Comparison of ENCODE assay signal across 33 cellular contexts in genomic region chr1:195200772-195201171, GRCh38.
"Had no signal": no experiment of that assay in that cellular context is flagged by ENCODE, and none has a peak within 500 bp of the region (broad histone marks: within the 10 kb centered on the region; RNA-seq: fewer than 3 reads in every experiment).

No MANE protein-coding gene starts in this region.

- H3K27me3 ChIP-seq: adrenal gland, body of pancreas, esophagus muscularis mucosa, foreskin keratinocyte, gastrocnemius medialis, heart left ventricle had no signal

- H3K4me1 ChIP-seq: adrenal gland, body of pancreas, esophagus muscularis mucosa, foreskin keratinocyte, gastrocnemius medialis, heart left ventricle had no signal

- DNase-seq: activated CD4-positive, alpha-beta memory T cell treated with anti-CD3 and anti-CD28 coated beads for 36 hours; activated CD4-positive, alpha-beta T cell treated with anti-CD3 and anti-CD28 coated beads for 36 hours; activated CD4-positive, alpha-beta T cell treated with anti-CD3 and anti-CD28 coated beads, Interleukin-2, amount 10 ng/mL, durations not matched to agents 24 days and 14 days; activated CD4-positive, CD25-positive, alpha-beta regulatory T cell; activated CD4-positive, CD25-positive, alpha-beta regulatory T cell treated with anti-CD3 and anti-CD28 coated beads, Interleukin-2, amount 50 U/mL, for 72 hours; activated CD8-positive, alpha-beta memory T cell treated with anti-CD3 and anti-CD28 coated beads, Interleukin-2, amount 10 ng/mL, durations not matched to agents 7 days and 5 days; activated CD8-positive, alpha-beta memory T cell treated with anti-CD3 and anti-CD28 coated beads, Interleukin-2, amount 50 U/mL, for 4 hours; activated CD8-positive, alpha-beta T cell treated with anti-CD3 and anti-CD28 coated beads, Interleukin-2, amount 10 ng/mL, durations not matched to agents 7 days and 5 days; activated effector memory CD4-positive, alpha-beta T cell treated with anti-CD3 and anti-CD28 coated beads, Interleukin-2, amount 50 U/mL, for 16 hours; activated naive CD4-positive, alpha-beta T cell treated with anti-CD3 and anti-CD28 coated beads for 36 hours; activated naive CD8-positive, alpha-beta T cell treated with anti-CD3 and anti-CD28 coated beads for 36 hours; activated naive CD8-positive, alpha-beta T cell treated with anti-CD3 and anti-CD28 coated beads, Interleukin-2, amount 50 U/mL, for 24 hours; activated T-cell treated with anti-CD3 and anti-CD28 coated beads, Interleukin-2, amount 50 U/mL, for 1 hour; activated T-cell treated with anti-CD3 and anti-CD28 coated beads, Interleukin-2, amount 50 U/mL, for 48 hours; adrenal gland; amygdala; aorta; body of pancreas; caudate nucleus; cortex of kidney; dermis blood vessel endothelial cell; effector CD4-positive, alpha-beta T cell; effector memory CD8-positive, alpha-beta T cell; erythroblast; foreskin keratinocyte; gastrocnemius medialis; glutamatergic neuron; heart left ventricle had no signal

- H3K9me3 ChIP-seq: adrenal gland, body of pancreas, esophagus muscularis mucosa, gastrocnemius medialis, heart left ventricle had no signal

- H3K4me3 Mint-ChIP-seq: activated CD4-positive, alpha-beta memory T cell treated with anti-CD3 and anti-CD28 coated beads for 36 hours; activated CD4-positive, alpha-beta T cell treated with anti-CD3 and anti-CD28 coated beads for 36 hours; activated CD4-positive, alpha-beta T cell treated with anti-CD3 and anti-CD28 coated beads, Interleukin-2, amount 10 ng/mL, durations not matched to agents 24 days and 14 days; activated CD8-positive, alpha-beta memory T cell treated with anti-CD3 and anti-CD28 coated beads, Interleukin-2, amount 10 ng/mL, durations not matched to agents 7 days and 5 days; activated CD8-positive, alpha-beta T cell treated with anti-CD3 and anti-CD28 coated beads, Interleukin-2, amount 10 ng/mL, durations not matched to agents 7 days and 5 days; activated naive CD4-positive, alpha-beta T cell treated with anti-CD3 and anti-CD28 coated beads for 36 hours; activated naive CD4-positive, alpha-beta T cell treated with anti-CD3 and anti-CD28 coated beads, Interleukin-2, amount 50 U/mL, for 24 hours; activated naive CD8-positive, alpha-beta T cell treated with anti-CD3 and anti-CD28 coated beads for 36 hours; activated naive CD8-positive, alpha-beta T cell treated with anti-CD3 and anti-CD28 coated beads, Interleukin-2, amount 50 U/mL, for 24 hours; activated T-helper 1 cell treated with anti-CD3 and anti-CD28 coated beads, Interleukin-12 subunit alpha, Interleukin-12 subunit beta, Interleukin-2, Interleukin-4 antibody, amounts not matched to agents 30 ng/mL and 10 ng/mL and 1 ng/mL, durations not matched to agents 14 hours and 24 hours and 36 hours; effector memory CD8-positive, alpha-beta T cell had no signal

- H3K4me1 Mint-ChIP-seq: activated naive CD4-positive, alpha-beta T cell treated with anti-CD3 and anti-CD28 coated beads, Interleukin-2, amount 50 U/mL, for 24 hours; activated naive CD8-positive, alpha-beta T cell treated with anti-CD3 and anti-CD28 coated beads for 36 hours had no signal

- H3K4me3 ChIP-seq: adrenal gland, body of pancreas, esophagus muscularis mucosa, gastrocnemius medialis, heart left ventricle had no signal

- H3K27me3 Mint-ChIP-seq: activated naive CD8-positive, alpha-beta T cell treated with anti-CD3 and anti-CD28 coated beads for 36 hours; activated naive CD8-positive, alpha-beta T cell treated with anti-CD3 and anti-CD28 coated beads, Interleukin-2, amount 50 U/mL, for 24 hours; effector memory CD8-positive, alpha-beta T cell had no signal

- H3K36me3 ChIP-seq: adrenal gland, esophagus muscularis mucosa, gastrocnemius medialis, heart left ventricle had no signal

- ATAC-seq: activated CD4-positive, alpha-beta T cell treated with anti-CD3 and anti-CD28 coated beads for 36 hours; activated CD8-positive, alpha-beta memory T cell treated with anti-CD3 and anti-CD28 coated beads, Interleukin-2, amount 10 ng/mL, durations not matched to agents 7 days and 5 days; activated CD8-positive, alpha-beta T cell treated with anti-CD3 and anti-CD28 coated beads, Interleukin-2, amount 10 ng/mL, durations not matched to agents 7 days and 5 days; activated naive CD8-positive, alpha-beta T cell treated with anti-CD3 and anti-CD28 coated beads, Interleukin-2, amount 50 U/mL, for 24 hours; body of pancreas; effector memory CD8-positive, alpha-beta T cell; foreskin keratinocyte; gastrocnemius medialis; heart left ventricle had no signal

- H3K27ac ChIP-seq: adrenal gland, body of pancreas, esophagus muscularis mucosa, foreskin keratinocyte, gastrocnemius medialis, heart left ventricle had no signal

- H3K27ac Mint-ChIP-seq: activated CD4-positive, alpha-beta memory T cell treated with anti-CD3 and anti-CD28 coated beads for 36 hours; activated CD4-positive, alpha-beta T cell treated with anti-CD3 and anti-CD28 coated beads for 36 hours; activated CD4-positive, alpha-beta T cell treated with anti-CD3 and anti-CD28 coated beads, Interleukin-2, amount 10 ng/mL, durations not matched to agents 24 days and 14 days; activated CD8-positive, alpha-beta memory T cell treated with anti-CD3 and anti-CD28 coated beads, Interleukin-2, amount 10 ng/mL, durations not matched to agents 7 days and 5 days; activated CD8-positive, alpha-beta T cell treated with anti-CD3 and anti-CD28 coated beads, Interleukin-2, amount 10 ng/mL, durations not matched to agents 7 days and 5 days; activated naive CD4-positive, alpha-beta T cell treated with anti-CD3 and anti-CD28 coated beads for 36 hours; activated naive CD4-positive, alpha-beta T cell treated with anti-CD3 and anti-CD28 coated beads, Interleukin-2, amount 50 U/mL, for 24 hours; activated naive CD8-positive, alpha-beta T cell treated with anti-CD3 and anti-CD28 coated beads for 36 hours; activated naive CD8-positive, alpha-beta T cell treated with anti-CD3 and anti-CD28 coated beads, Interleukin-2, amount 50 U/mL, for 24 hours; activated T-helper 1 cell treated with anti-CD3 and anti-CD28 coated beads, Interleukin-12 subunit alpha, Interleukin-12 subunit beta, Interleukin-2, Interleukin-4 antibody, amounts not matched to agents 30 ng/mL and 10 ng/mL and 1 ng/mL, durations not matched to agents 14 hours and 24 hours and 36 hours; activated T-helper 2 cell treated with anti-CD3 and anti-CD28 coated beads, Interferon-gamma antibody, Interleukin-2, Interleukin-4, amounts not matched to agents 10 μg/mL and 5 μg/mL and 100 μg/mL, durations not matched to agents 14 hours and 24 hours and 36 hours; effector memory CD8-positive, alpha-beta T cell had no signal

- H3K36me3 Mint-ChIP-seq: activated CD4-positive, alpha-beta memory T cell treated with anti-CD3 and anti-CD28 coated beads for 36 hours; activated naive CD4-positive, alpha-beta T cell treated with anti-CD3 and anti-CD28 coated beads, Interleukin-2, amount 50 U/mL, for 24 hours; activated naive CD8-positive, alpha-beta T cell treated with anti-CD3 and anti-CD28 coated beads for 36 hours had no signal

- H3K9me3 Mint-ChIP-seq: activated CD4-positive, alpha-beta memory T cell treated with anti-CD3 and anti-CD28 coated beads for 36 hours; activated CD4-positive, alpha-beta T cell treated with anti-CD3 and anti-CD28 coated beads, Interleukin-2, amount 10 ng/mL, durations not matched to agents 24 days and 14 days; activated naive CD4-positive, alpha-beta T cell treated with anti-CD3 and anti-CD28 coated beads for 36 hours; activated naive CD4-positive, alpha-beta T cell treated with anti-CD3 and anti-CD28 coated beads, Interleukin-2, amount 50 U/mL, for 24 hours; activated naive CD8-positive, alpha-beta T cell treated with anti-CD3 and anti-CD28 coated beads for 36 hours; activated naive CD8-positive, alpha-beta T cell treated with anti-CD3 and anti-CD28 coated beads, Interleukin-2, amount 50 U/mL, for 24 hours; activated T-helper 1 cell treated with anti-CD3 and anti-CD28 coated beads, Interleukin-12 subunit alpha, Interleukin-12 subunit beta, Interleukin-2, Interleukin-4 antibody, amounts not matched to agents 30 ng/mL and 10 ng/mL and 1 ng/mL, durations not matched to agents 14 hours and 24 hours and 36 hours; activated T-helper 2 cell treated with anti-CD3 and anti-CD28 coated beads, Interferon-gamma antibody, Interleukin-2, Interleukin-4, amounts not matched to agents 10 μg/mL and 5 μg/mL and 100 μg/mL, durations not matched to agents 14 hours and 24 hours and 36 hours; effector memory CD8-positive, alpha-beta T cell had no signal

- FAIRE-seq: colon had no signal
